ENCODE assay signal across 16 cellular contexts in genomic region chr1:83798965-83799364, GRCh38.
DNase-seq lines count a peak whose midpoint lies in the region; ATAC-seq and TF ChIP-seq lines count a peak whose summit lies in the region.
"Had no signal": no experiment of that assay in that cellular context is flagged by ENCODE, and none has a peak within 500 bp of the region (broad histone marks: within the 10 kb centered on the region; RNA-seq: fewer than 3 reads in every experiment).

No MANE protein-coding gene starts in this region.

- no peak overlapping the region for H4K8ac ChIP-seq in H9 (replicated peaks; ENCODE audit: insufficient read length, low read depth, low read length)

- H3K79me2 ChIP-seq in neural progenitor cell (ENCODE audit: low read depth) (no peaks in the 10 kb centered on the region), H9 (ENCODE audit: insufficient read depth, low read length) (no peaks in the 10 kb centered on the region)

- peak overlapping the region; percentile 51 for H3K27ac ChIP-seq in VCaP
- no peak overlapping the region for H3K27ac ChIP-seq in neural progenitor cell
- no peak overlapping the region for H3K27ac ChIP-seq in H9 (ENCODE audit: insufficient read length, low read depth, low read length)
- H3K27ac ChIP-seq: A549, C4-2B had no signal

- peak overlapping the region; percentile 40 for H3K4me2 ChIP-seq in neural progenitor cell
- no peak overlapping the region for H3K4me2 ChIP-seq in H9 (ENCODE audit: insufficient read depth, insufficient read length, low read length)
- H3K4me2 ChIP-seq: A549 had no signal

- H3K4me3 ChIP-seq in neural progenitor cell, result no peak overlapping the region
- H3K4me3 ChIP-seq: A549, HAP-1, K562 had no signal

- H3K23me2 ChIP-seq in H9 (ENCODE audit: insufficient read length, low read depth, low read length, poor library complexity, severe bottlenecking), result no peaks in the 10 kb centered on the region

- H2BK20ac ChIP-seq in H9 (ENCODE audit: low read depth, low read length, poor library complexity, severe bottlenecking), result no peak overlapping the region

- no peak overlapping the region for H2BK120ac ChIP-seq in H9 (ENCODE audit: low read depth, low read length, poor library complexity, severe bottlenecking)

- no peaks in the 10 kb centered on the region for H3K79me1 ChIP-seq in H9 (ENCODE audit: insufficient read depth, low read depth, low read length, poor library complexity, severe bottlenecking)

- H3K4ac ChIP-seq in H9 (ENCODE audit: low read depth, low read length), result no peak overlapping the region

- H2BK5ac ChIP-seq in H9 (ENCODE audit: insufficient read length, low read length), result no peak overlapping the region

- H4K20me1 ChIP-seq in neural progenitor cell (ENCODE audit: low read depth) (no peaks in the 10 kb centered on the region), H9 (ENCODE audit: control insufficient read depth, insufficient read depth, insufficient read length) (no peaks in the 10 kb centered on the region)

- no peak overlapping the region for H3K14ac ChIP-seq in H9 (ENCODE audit: insufficient read depth, low read length)

- H3K27me3 Mint-ChIP-seq in neural progenitor cell (ENCODE audit: insufficient read depth, low read depth) (peaks cover 2% of the 10 kb centered on the region), H9 (ENCODE audit: low read depth) (no peaks in the 10 kb centered on the region)
- H3K27me3 Mint-ChIP-seq: CD4-positive, alpha-beta T cell had no signal

- H3F3A ChIP-seq in neural progenitor cell (ENCODE audit: low read depth), result peaks cover 11% of the 10 kb centered on the region

- no peak overlapping the region for H2AK5ac ChIP-seq in H9 (ENCODE audit: insufficient read length, low read length)

- H3K36me3 Mint-ChIP-seq in neural progenitor cell (no peaks in the 10 kb centered on the region), H9 (ENCODE audit: insufficient read depth in 1 of 3, low read depth in 3 of 3) (no peaks in the 10 kb centered on the region; a peak in 1 of 7 replicates)

- H4K91ac ChIP-seq in H9 (ENCODE audit: insufficient read length, low read depth, low read length), result no peak overlapping the region

- peaks cover 10% of the 10 kb centered on the region for H3K9me3 Mint-ChIP-seq in neural progenitor cell
- H3K9me3 Mint-ChIP-seq in H9, result no peaks in the 10 kb centered on the region
- H3K9me3 Mint-ChIP-seq: CD4-positive, alpha-beta T cell had no signal

- no peak for TF ChIP-seq CTCF in VCaP (conservative IDR thresholded peaks at IDR 0.05)
- TF ChIP-seq CTCF in neural progenitor cell (IDR thresholded peaks at IDR 0.05), result no peak
- TF ChIP-seq CTCF in H9 (conservative IDR thresholded peaks at IDR 0.05), result no peak

- DNase-seq in left kidney (ENCODE audit: low read depth, low spot score) (peak; percentile 15), neural progenitor cell (ENCODE audit: low spot score) (peak; percentile 33), H9 (no peak), hippocampal formation (lab: John Stamatoyannopoulos, UW) (no peak)
- DNase-seq: AML-193; Caco-2; CD4-positive, alpha-beta T cell; DMS79; GDM1; IMR-90 had no signal

- H3T11ph ChIP-seq in H9 (ENCODE audit: low read length), result no peak overlapping the region

- H3K23ac ChIP-seq in H9 (ENCODE audit: insufficient read length, low read depth, low read length), result no peak overlapping the region

- H3K9me3 ChIP-seq in neural progenitor cell (ENCODE audit: low read depth) (no peaks in the 10 kb centered on the region), H9 (ENCODE audit: control insufficient read depth, low read depth, low read length) (no peaks in the 10 kb centered on the region)
- H3K9me3 ChIP-seq: A549, Caco-2, HAP-1 had no signal

- no peak overlapping the region for H3K18ac ChIP-seq in H9 (ENCODE audit: insufficient read length, low read depth, low read length)

- no peak for ATAC-seq in HG03520 (IDR thresholded peaks at IDR 0.05; ENCODE audit: unreplicated experiment)
- ATAC-seq: A549, K562 had no signal

- H3K9ac ChIP-seq in neural progenitor cell (no peak overlapping the region), H9 (ENCODE audit: extremely low read depth, insufficient read length, low read length) (no peak overlapping the region)

- H3K4me1 Mint-ChIP-seq in neural progenitor cell, result peaks cover 35% of the 10 kb centered on the region
- peaks cover 31 to 34% of the 10 kb centered on the region in 2 experiments for H3K4me1 Mint-ChIP-seq in H9

- H2BK12ac ChIP-seq in H9 (ENCODE audit: insufficient read length, low read depth, low read length), result no peak overlapping the region

- H3K27me3 ChIP-seq in neural progenitor cell (no peaks in the 10 kb centered on the region), H9 (ENCODE audit: insufficient read depth, low read length) (0 out of 2 replicates have a peak, but pooled peaks cover 1% of the 10 kb centered on the region)

- H3K27ac Mint-ChIP-seq in neural progenitor cell, result peak overlapping the region; percentile 72
- no peak overlapping the region; a peak in 1 of 7 replicates for H3K27ac Mint-ChIP-seq in H9
- H3K27ac Mint-ChIP-seq: CD4-positive, alpha-beta T cell had no signal

- H3K36me3 ChIP-seq in neural progenitor cell, result no peaks in the 10 kb centered on the region
- H3K36me3 ChIP-seq: HAP-1 had no signal

- H4K5ac ChIP-seq in H9 (ENCODE audit: insufficient read length, low read depth, low read length), result no peak overlapping the region

- H2BK15ac ChIP-seq in H9 (ENCODE audit: low read depth, low read length), result no peak overlapping the region

- H2AFZ ChIP-seq in neural progenitor cell (replicated peaks), result no peak overlapping the region
- no peak overlapping the region for H2AFZ ChIP-seq in H9 (ENCODE audit: low read length)

- H3K4me1 ChIP-seq in neural progenitor cell, result peaks cover 37% of the 10 kb centered on the region
- no peaks in the 10 kb centered on the region; the same call in 1 of the 2 replicates for H3K4me1 ChIP-seq in H9 (ENCODE audit: insufficient read depth, low read length)
- H3K4me1 ChIP-seq: A549, Caco-2 had no signal

- H3K56ac ChIP-seq in H9 (ENCODE audit: insufficient read length, low read depth, low read length), result no peak overlapping the region

- H3K4me3 Mint-ChIP-seq in neural progenitor cell, result no peak overlapping the region
- no peak overlapping the region for H3K4me3 Mint-ChIP-seq in H9
- H3K4me3 Mint-ChIP-seq: CD4-positive, alpha-beta T cell had no signal

Comparison
In these comparisons a context has a peak if more than half of its experiments do, and no peak if none do; other contexts are left out.
1. DNase-seq: peak in left kidney (single experiment) and neural progenitor cell (single experiment); none in H9 (single experiment) and hippocampal formation (0 of 2).